ENCODE assay signal across 8 cellular contexts in the genomic region with DNA sequence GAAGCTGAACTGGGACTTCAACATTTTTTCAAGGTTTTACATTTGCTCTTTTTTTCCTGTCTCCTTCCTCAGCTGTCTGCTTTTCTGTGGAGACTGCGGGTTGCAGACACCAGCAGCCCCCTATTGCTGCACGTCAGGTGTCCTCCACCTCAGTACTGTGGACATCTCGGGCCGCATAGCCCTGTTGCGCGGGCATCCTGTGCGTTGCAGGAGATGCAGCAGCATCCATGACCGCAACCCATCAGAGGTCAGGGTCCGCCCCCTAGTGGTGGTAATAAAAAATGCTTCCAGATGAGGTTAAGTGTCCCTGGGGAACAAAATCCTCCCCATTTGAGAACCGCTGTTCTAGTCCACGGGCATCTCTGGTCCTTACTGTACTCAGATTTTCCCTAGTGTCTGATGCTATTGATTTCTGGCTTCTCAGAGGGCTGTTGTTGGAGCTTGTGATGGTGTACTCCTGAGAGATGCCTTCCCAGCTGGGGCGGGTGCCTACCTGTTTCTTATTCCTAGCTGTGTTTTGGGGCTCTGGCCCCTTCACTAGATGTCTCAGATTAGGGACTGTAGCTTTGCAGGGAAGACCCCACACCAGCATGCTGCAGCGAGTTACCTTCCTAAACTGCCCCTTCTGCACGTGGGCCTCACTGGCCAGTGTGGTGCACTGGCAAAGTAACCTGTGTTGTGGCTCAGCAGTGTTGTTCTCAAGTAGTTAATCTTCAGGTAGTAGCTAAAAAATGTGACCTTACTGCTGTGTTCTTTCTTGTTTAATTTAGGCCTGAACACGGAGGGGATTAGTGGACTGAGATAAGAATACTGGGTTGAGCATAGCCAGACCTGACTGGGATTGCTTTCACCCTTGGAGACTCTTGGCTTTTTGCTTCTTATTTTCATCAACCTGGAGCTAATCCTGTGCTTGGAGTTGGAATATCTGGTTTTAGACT. TPM values are rescaled to one million over a fixed set of nuclear protein-coding genes. Genes with fewer than 3 reads are reported as not detected.
DNase-seq lines count a peak whose midpoint lies in the region; ATAC-seq and TF ChIP-seq lines count a peak whose summit lies in the region.

No MANE protein-coding gene starts in this region.

- no peak overlapping the region for H2AFZ ChIP-seq in GM23338

- CTCF ChIA-PET in activated naive CD4-positive, alpha-beta T cell treated with anti-CD3 and anti-CD28 coated beads for 36 hours (lab: Charles Lee) = interaction anchor here (0.5 to 4.5 kb wide), 34 partner anchors 10 to 533 kb away, joined by 3 to 43 read pairs (median 4); a partner anchor contains a TSS

- no peak for TF ChIP-seq POLR2A in upper lobe of left lung (IDR thresholded peaks at IDR 0.05)

- intact Hi-C loops in activated naive CD4-positive, alpha-beta T cell treated with anti-CD3 and anti-CD28 coated beads for 36 hours (cut with micrococcal nuclease) = loop anchor here (1.0 to 2.0 kb wide), 5 partner anchors 26 to 151 kb away; a partner anchor contains a TSS

- H3K4me3 Mint-ChIP-seq in GM23338 = no peak overlapping the region
- H3K4me3 Mint-ChIP-seq in activated naive CD4-positive, alpha-beta T cell treated with anti-CD3 and anti-CD28 coated beads for 36 hours = no peak overlapping the region

- H3K4me2 ChIP-seq in GM23338 = no peak overlapping the region

- peak; percentile 87 for TF ChIP-seq CTCF in GM23338 (conservative IDR thresholded peaks at IDR 0.05; ENCODE audit: low read depth in 2 of 2)
- peak; percentile 77 to 91 (median 86) for TF ChIP-seq CTCF in upper lobe of left lung (IDR thresholded peaks at IDR 0.05)

- DNase-seq in DMS53 (lab: John Stamatoyannopoulos, UW) (peak; percentile 94), GM23338 (ENCODE audit: low spot score) (peak; percentile 93), MG63 (peak; percentile 35), SK-N-MC (ENCODE audit: low read depth, low spot score) (peak; percentile 22), globus pallidus (ENCODE audit: low spot score) (peak; percentile 70), pons (ENCODE audit: low spot score) (peak; percentile 74), upper lobe of left lung (peak; percentile 65 to 79)
- DNase-seq in activated naive CD4-positive, alpha-beta T cell treated with anti-CD3 and anti-CD28 coated beads for 36 hours = peak; percentile 84

- no peaks in the 10 kb centered on the region; the same call in 1 of the 2 replicates for H3F3A ChIP-seq in GM23338 (replicated peaks; ENCODE audit: low read depth)

- no peak overlapping the region for H3K27ac ChIP-seq in GM23338 (ENCODE audit: low read depth)
- H3K27ac ChIP-seq in SK-N-MC = peak overlapping the region; percentile 90
- H3K27ac ChIP-seq in upper lobe of left lung = no peak overlapping the region

- TF ChIP-seq EP300 in upper lobe of left lung (IDR thresholded peaks at IDR 0.05) = no peak

- no peaks in the 10 kb centered on the region for H3K9me2 ChIP-seq in GM23338 (ENCODE audit: insufficient read depth)

- H3K9ac ChIP-seq in SK-N-MC (ENCODE audit: insufficient read length) = peak overlapping the region; percentile 20

- H3K36me3 Mint-ChIP-seq in GM23338 (ENCODE audit: low read depth) = peaks cover 40% of the 10 kb centered on the region
- peaks cover 57% of the 10 kb centered on the region for H3K36me3 Mint-ChIP-seq in activated naive CD4-positive, alpha-beta T cell treated with anti-CD3 and anti-CD28 coated beads for 36 hours (ENCODE audit: low read depth)

- no peaks in the 10 kb centered on the region for H3K27me3 ChIP-seq in GM23338 (ENCODE audit: insufficient read depth)
- H3K27me3 ChIP-seq in MG63 = no peaks in the 10 kb centered on the region
- H3K27me3 ChIP-seq in upper lobe of left lung = no peaks in the 10 kb centered on the region

- H3K9me3 ChIP-seq in MG63 = no peaks in the 10 kb centered on the region
- no peaks in the 10 kb centered on the region for H3K9me3 ChIP-seq in SK-N-MC (ENCODE audit: low read depth, low read length)
- no peaks in the 10 kb centered on the region for H3K9me3 ChIP-seq in upper lobe of left lung

- peaks cover 72% of the 10 kb centered on the region for H4K20me1 ChIP-seq in GM23338 (replicated peaks; ENCODE audit: insufficient read depth)

- ATAC-seq in GM23338 (peak; percentile 98), upper lobe of left lung (ENCODE audit: low FRiP score in 2 of 2) (peak; percentile 86 to 93)

- 25 to 31% methylated on average over 15 of the region's 15 CpGs for WGBS in upper lobe of left lung, 2 donors

- H3K79me2 ChIP-seq in GM23338 (replicated peaks; ENCODE audit: insufficient read depth) = peaks cover 64% of the 10 kb centered on the region

- no peak overlapping the region for H3K27ac Mint-ChIP-seq in GM23338
- no peak overlapping the region for H3K27ac Mint-ChIP-seq in activated naive CD4-positive, alpha-beta T cell treated with anti-CD3 and anti-CD28 coated beads for 36 hours

- peaks cover 3% of the 10 kb centered on the region for H3K27me3 Mint-ChIP-seq in GM23338 (ENCODE audit: insufficient read depth, low read depth, poor library complexity)
- H3K27me3 Mint-ChIP-seq in activated naive CD4-positive, alpha-beta T cell treated with anti-CD3 and anti-CD28 coated beads for 36 hours (ENCODE audit: low read depth) = no peaks in the 10 kb centered on the region

- H3K36me3 ChIP-seq in GM23338 (ENCODE audit: insufficient read depth) (peaks cover 18% of the 10 kb centered on the region), MG63 (peaks cover 32% of the 10 kb centered on the region), SK-N-MC (ENCODE audit: insufficient read depth, low read length) (peaks cover 54% of the 10 kb centered on the region), upper lobe of left lung (peaks cover 0 to 28% (median 14%) of the 10 kb centered on the region in 4 donors)

- no peak overlapping the region for H3K4me3 ChIP-seq in GM23338
- no peak overlapping the region for H3K4me3 ChIP-seq in MG63
- no peak overlapping the region for H3K4me3 ChIP-seq in SK-N-MC
- H3K4me3 ChIP-seq in upper lobe of left lung = no peak overlapping the region

- H3K4me1 ChIP-seq in GM23338 (ENCODE audit: insufficient read depth) (no peaks in the 10 kb centered on the region; the same call in 1 of the 2 replicates), upper lobe of left lung (peaks cover 0 to 15% (median 6%) of the 10 kb centered on the region in 4 donors)

- peaks cover 6% of the 10 kb centered on the region; the same call in 2 of the 3 replicates for H3K4me1 Mint-ChIP-seq in GM23338
- H3K4me1 Mint-ChIP-seq in activated naive CD4-positive, alpha-beta T cell treated with anti-CD3 and anti-CD28 coated beads for 36 hours (ENCODE audit: low read depth) = peaks cover 18% of the 10 kb centered on the region

- no peaks in the 10 kb centered on the region for H3K9me3 Mint-ChIP-seq in GM23338
- no peaks in the 10 kb centered on the region for H3K9me3 Mint-ChIP-seq in activated naive CD4-positive, alpha-beta T cell treated with anti-CD3 and anti-CD28 coated beads for 36 hours

TF ChIP-seq in GM23338, 12 proteins besides CTCF, POLR2A, EP300 and RAD21:
- TF ChIP-seq JUNB (IDR thresholded peaks at IDR 0.05; ENCODE audit: unreplicated experiment) (no peak), EZH2phosphoT487 (IDR thresholded peaks at IDR 0.05; ENCODE audit: unreplicated experiment) (no peak), CREB1 (CRISPR knock-in tag; IDR thresholded peaks at IDR 0.05; ENCODE audit: low read depth) (0 out of 2 replicates have a peak, but pooled peaks have one; percentile 29)
- TF ChIP-seq, protein P1, sequence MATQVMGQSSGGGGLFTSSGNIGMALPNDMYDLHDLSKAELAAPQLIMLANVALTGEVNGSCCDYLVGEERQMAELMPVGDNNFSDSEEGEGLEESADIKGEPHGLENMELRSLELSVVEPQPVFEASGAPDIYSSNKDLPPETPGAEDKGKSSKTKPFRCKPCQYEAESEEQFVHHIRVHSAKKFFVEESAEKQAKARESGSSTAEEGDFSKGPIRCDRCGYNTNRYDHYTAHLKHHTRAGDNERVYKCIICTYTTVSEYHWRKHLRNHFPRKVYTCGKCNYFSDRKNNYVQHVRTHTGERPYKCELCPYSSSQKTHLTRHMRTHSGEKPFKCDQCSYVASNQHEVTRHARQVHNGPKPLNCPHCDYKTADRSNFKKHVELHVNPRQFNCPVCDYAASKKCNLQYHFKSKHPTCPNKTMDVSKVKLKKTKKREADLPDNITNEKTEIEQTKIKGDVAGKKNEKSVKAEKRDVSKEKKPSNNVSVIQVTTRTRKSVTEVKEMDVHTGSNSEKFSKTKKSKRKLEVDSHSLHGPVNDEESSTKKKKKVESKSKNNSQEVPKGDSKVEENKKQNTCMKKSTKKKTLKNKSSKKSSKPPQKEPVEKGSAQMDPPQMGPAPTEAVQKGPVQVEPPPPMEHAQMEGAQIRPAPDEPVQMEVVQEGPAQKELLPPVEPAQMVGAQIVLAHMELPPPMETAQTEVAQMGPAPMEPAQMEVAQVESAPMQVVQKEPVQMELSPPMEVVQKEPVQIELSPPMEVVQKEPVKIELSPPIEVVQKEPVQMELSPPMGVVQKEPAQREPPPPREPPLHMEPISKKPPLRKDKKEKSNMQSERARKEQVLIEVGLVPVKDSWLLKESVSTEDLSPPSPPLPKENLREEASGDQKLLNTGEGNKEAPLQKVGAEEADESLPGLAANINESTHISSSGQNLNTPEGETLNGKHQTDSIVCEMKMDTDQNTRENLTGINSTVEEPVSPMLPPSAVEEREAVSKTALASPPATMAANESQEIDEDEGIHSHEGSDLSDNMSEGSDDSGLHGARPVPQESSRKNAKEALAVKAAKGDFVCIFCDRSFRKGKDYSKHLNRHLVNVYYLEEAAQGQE (IDR thresholded peaks at IDR 0.05; ENCODE audit: unreplicated experiment) = no peak

RNA-seq across cellular contexts. Expression of a gene that starts 28.2 kb away (rescaled TPM):
- 69.6 and 84.4 TPM in 2 replicates for total RNA-seq in GM23338 (2014; rRNA removed; shearing (Covaris generic))
- polyA plus RNA-seq in GM23338 (2016; fragmentation: Nextera tagmentation; extraction: Ambion mirVana) = 33.5 and 35.7 TPM in 2 replicates
- 34.1 and 39.9 TPM in 2 replicates for total RNA-seq in MG63 (2014; rRNA removed; shearing (Covaris generic); ENCODE audit: low replicate concordance)
- total RNA-seq in activated naive CD4-positive, alpha-beta T cell treated with anti-CD3 and anti-CD28 coated beads for 36 hours = 100 to 1,000 TPM; 246 to 250 TPM
- 100 to 1,000 TPM in 2 of 6 donors, 10 to 100 TPM in 4; 35.7 to 164 (median 53.1) TPM for total RNA-seq in upper lobe of left lung

RNA-seq across cellular contexts. Expression of a gene that starts 43.5 kb away (rescaled TPM):
- total RNA-seq in GM23338 (2014; rRNA removed; shearing (Covaris generic)) = 64.9 and 68.9 TPM in 2 replicates
- polyA plus RNA-seq in GM23338 (2016; fragmentation: Nextera tagmentation; extraction: Ambion mirVana) = 23.3 and 24.5 TPM in 2 replicates
- total RNA-seq in MG63 (2014; rRNA removed; shearing (Covaris generic); ENCODE audit: low replicate concordance) = 31.7 and 49.4 TPM in 2 replicates
- 10 to 100 TPM; 36.3 to 40.5 TPM for total RNA-seq in activated naive CD4-positive, alpha-beta T cell treated with anti-CD3 and anti-CD28 coated beads for 36 hours
- total RNA-seq in upper lobe of left lung = 10 to 100 TPM; 31.4 to 98.5 (median 47.8) TPM

Comparison
In these comparisons a context has a peak if more than half of its experiments do, and no peak if none do; other contexts are left out.
1. DNase-seq: peak in every context shown above with its lines; median percentile 94 in DMS53; 93 in GM23338; 84 in activated naive CD4-positive, alpha-beta T cell treated with anti-CD3 and anti-CD28 coated beads for 36 hours; 74 in pons; 72 in upper lobe of left lung; 70 in globus pallidus; 35 in MG63; 22 in SK-N-MC.